In the genomic region with DNA sequence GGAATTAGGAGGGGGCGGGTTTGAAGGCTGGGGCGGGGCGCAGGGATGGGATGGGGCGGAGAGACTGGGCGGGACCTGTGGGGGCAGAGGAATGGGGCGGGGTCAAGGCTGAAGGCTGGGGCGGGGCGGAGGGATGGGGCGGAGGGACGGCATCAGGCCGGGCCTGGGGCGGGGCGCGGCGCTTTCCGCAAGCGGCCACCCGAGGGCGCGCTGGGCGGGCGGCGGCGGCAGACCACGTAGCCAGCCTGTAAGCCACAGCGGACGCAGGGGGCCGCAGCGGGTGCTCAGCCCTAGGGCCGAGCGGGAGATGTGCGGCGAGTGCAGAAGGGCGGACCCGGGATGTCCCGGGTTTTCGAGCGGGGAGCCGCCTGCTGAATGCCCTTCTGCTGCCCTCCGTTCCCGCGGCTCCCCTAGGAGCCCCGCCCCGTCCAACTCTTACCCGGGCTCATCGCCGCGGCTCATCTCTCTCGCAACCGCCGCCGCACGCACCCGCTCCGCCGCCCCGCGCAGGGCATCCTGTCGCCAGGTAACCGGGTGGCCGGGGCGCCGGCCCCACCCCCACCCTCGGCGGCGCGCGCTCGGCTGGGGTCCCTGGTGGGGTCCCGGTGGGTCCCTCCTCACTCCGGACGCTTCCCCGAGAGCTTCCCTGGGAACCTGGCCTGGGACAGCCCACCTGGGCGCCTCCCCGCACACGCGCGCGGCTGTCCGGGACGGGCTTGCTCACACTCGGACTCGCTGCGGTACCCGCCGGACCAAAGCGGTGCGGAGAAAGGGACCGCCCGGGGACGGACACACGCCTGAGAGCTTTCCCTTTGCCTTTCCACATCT, we compare ENCODE assay signal across 8 cellular contexts. TPM values are rescaled to one million over a fixed set of nuclear protein-coding genes. Genes with fewer than 3 reads are reported as not detected.
DNase-seq lines count a peak whose midpoint lies in the region; ATAC-seq, FAIRE-seq and TF ChIP-seq lines count a peak whose summit lies in the region.

A gene (minus strand): TSS at position 499 of the 828 bp plus-strand sequence. CDS start 50 bp downstream, at position 449.

- TF ChIP-seq CTCF in WI38 (IDR thresholded peaks at IDR 0.05; ENCODE audit: low read depth, low read length) (peak; percentile 21; the same call in 1 of the 2 replicates), bronchial epithelial cell (IDR thresholded peaks at IDR 0.05; ENCODE audit: insufficient read depth, low read length, severe bottlenecking) (peak; percentile 46), spleen (IDR thresholded peaks at IDR 0.05 in 8 of 11, conservative IDR thresholded peaks at IDR 0.05 in 3 of 11) (peak; percentile 19 to 87 (median 80))

- H3K27me3 ChIP-seq in bronchial epithelial cell (ENCODE audit: control insufficient read depth, insufficient read depth, low read length) (peaks cover 11% of the 10 kb centered on the region), spleen (replicated peaks in 1 of 7) (peaks cover 0 to 26% (median 0%) of the 10 kb centered on the region in 7 donors)

- TF ChIP-seq POLR2A in spleen (IDR thresholded peaks at IDR 0.05), result no peak

- H3K27ac ChIP-seq in spleen, result peak within 1 kb of the TSS in 7 of 8 donors; percentile 59 to 82 (median 75)

- no peaks in the 10 kb centered on the region for H3K9me3 ChIP-seq in spleen

- FAIRE-seq in bronchial epithelial cell (lab: Jason Lieb, UNC), result no peak

- intact Hi-C loops in spleen (cut with DNase I; ENCODE audit: low total_unique reads), result loop anchor here (5.0 kb wide), 1 partner anchor 126 kb away; no protein-coding TSS in a partner anchor

- DNase-seq in SIG-M5 treated with dmso at 0.1 percent for 504 hours (lab: John Stamatoyannopoulos, UW; ENCODE audit: unreplicated experiment) (peak; percentile 78), SIG-M5 (lab: John Stamatoyannopoulos, UW) (no peak), NCI-H2107 (lab: John Stamatoyannopoulos, UW) (peak; percentile 68), bronchial epithelial cell (ENCODE audit: low read depth) (peak; percentile 65), iris pigment epithelial cell (ENCODE audit: low read depth) (peak; percentile 94), spleen (peak; percentile 96)

- peak; percentile 90 for ATAC-seq in HG02981 (IDR thresholded peaks at IDR 0.05; ENCODE audit: unreplicated experiment)

- 0 to 2% (median 1%) methylated on average over 24 to 92 of the region's 92 CpGs for WGBS in spleen, 5 donors

- peak within 1 kb of the TSS; percentile 71 for H3K4me3 ChIP-seq in WI38 (ENCODE audit: low read depth, low read length)
- H3K4me3 ChIP-seq in bronchial epithelial cell (ENCODE audit: low read depth, low read length), result peak within 1 kb of the TSS; percentile 69
- peak within 1 kb of the TSS; percentile 56 to 87 (median 76) for H3K4me3 ChIP-seq in spleen

- H3K36me3 ChIP-seq in bronchial epithelial cell (ENCODE audit: control insufficient read depth, insufficient read depth, low read length), result no peaks in the 10 kb centered on the region
- H3K36me3 ChIP-seq in spleen, result no peaks in the 10 kb centered on the region

- peaks cover 5 to 24% (median 19%) of the 10 kb centered on the region in 6 donors for H3K4me1 ChIP-seq in spleen

RNA-seq across cellular contexts. Expression of the gene that starts here (rescaled TPM):
- total RNA-seq in bronchial epithelial cell (under 0.01 and 0.13 TPM in 2 replicates), spleen (1 to 10 TPM in 2 of 7 donors, under 1 TPM in 5; 0.60 to 4.7 (median 0.87) TPM)
- polyA plus RNA-seq in spleen, result under 1 TPM; 0.20 to 0.26 (median 0.22) TPM

Comparison
In these comparisons a context has a peak if more than half of its experiments do, and no peak if none do; other contexts are left out.
1. Peak in DNase-seq and H3K4me3 ChIP-seq in bronchial epithelial cell; RNA of the gene not detected or under 1 TPM.
2. CTCF ChIP-seq: peak in every context shown above with its lines; median percentile 80 in spleen; 46 in bronchial epithelial cell; 21 in WI38.